30 cellular contexts compared by ENCODE assay signal in genomic region chr9:123368023-123368422, GRCh38. TPM values are rescaled to one million over a fixed set of nuclear protein-coding genes. Genes with fewer than 3 reads are reported as not detected.
DNase-seq lines count a peak whose midpoint lies in the region; ATAC-seq, FAIRE-seq and TF ChIP-seq lines count a peak whose summit lies in the region.
"Had no signal": no experiment of that assay in that cellular context is flagged by ENCODE, and none has a peak within 500 bp of the region (broad histone marks: within the 10 kb centered on the region; RNA-seq: fewer than 3 reads in every experiment).

No MANE protein-coding gene starts in this region.

- ATAC-seq in GM19328 (IDR thresholded peaks at IDR 0.05; ENCODE audit: unreplicated experiment), result no peak
- ATAC-seq: activated T-cell treated with anti-CD3 and anti-CD28 coated beads, Interleukin-2, amount 50 U/mL, for 72 hours; gastroesophageal sphincter; HepG2; psoas muscle; SK-N-SH treated with all-trans-retinoic acid at 6 μM for 48 hours; stimulated activated effector memory CD8-positive, alpha-beta T cell treated with anti-CD3 and anti-CD28 coated beads, Interleukin-12 subunit alpha, Interleukin-12 subunit beta, amount 100 ng/mL, for 72 hours had no signal

- FAIRE-seq in HTR-8/SVneo (lab: Jason Lieb, UNC), result no peak
- no peak for FAIRE-seq in H1 (lab: Jason Lieb, UNC)
- FAIRE-seq: GM19239, HepG2 had no signal

- H4K5ac ChIP-seq in H1 (ENCODE audit: insufficient read length, low read depth, low read length), result no peak overlapping the region

- no peak overlapping the region for H2BK120ac ChIP-seq in H1 (replicated peaks; ENCODE audit: low read depth, low read length)

- peaks cover 0 to 15% (median 14%) of the 10 kb centered on the region in 4 experiments; a peak in 5 of 7 replicates for H3K27me3 ChIP-seq in H1 (replicated peaks in 1 of 4; ENCODE audit: control insufficient read depth in 3 of 4, extremely low read depth in 1 of 4, insufficient read depth in 3 of 4, low read length in 3 of 4)

- TF ChIP-seq CTCF in H1 (IDR thresholded peaks at IDR 0.05; ENCODE audit: control extremely low read depth in 1 of 3, insufficient read depth in 1 of 3, low read depth in 1 of 3, low read length in 3 of 3) (no peak), nephron (IDR thresholded peaks at IDR 0.05; ENCODE audit: unreplicated experiment in 3 of 3) (no peak)

- no peak overlapping the region for H3K27ac ChIP-seq in H1 (ENCODE audit: low read depth, low read length)
- H3K27ac ChIP-seq: adrenal gland, C4-2B, gastroesophageal sphincter, neutrophil, psoas muscle, VCaP had no signal

- no peak for TF ChIP-seq POLR2A in H1 (IDR thresholded peaks at IDR 0.05; ENCODE audit: control extremely low read depth in 1 of 2, low read depth in 2 of 2, low read length in 2 of 2)

- peaks cover 0 to 5% (median 2%) of the 10 kb centered on the region in 4 experiments; a peak in 1 of 8 replicates for H3K36me3 ChIP-seq in H1 (ENCODE audit: control insufficient read depth in 2 of 4, insufficient read depth in 4 of 4, low read length in 3 of 4)
- H3K36me3 ChIP-seq: adrenal gland, gastroesophageal sphincter, neutrophil had no signal

- no peak overlapping the region for H2BK12ac ChIP-seq in H1 (ENCODE audit: low read depth, low read length)

- H2BK15ac ChIP-seq in H1 (ENCODE audit: low read length), result no peak overlapping the region

- H3K23ac ChIP-seq in H1 (ENCODE audit: insufficient read length), result no peak overlapping the region

- no peak overlapping the region for H3K18ac ChIP-seq in H1 (ENCODE audit: extremely low read depth, low read length)

- H3K4me1 Mint-ChIP-seq in nephron, result peaks cover 28% of the 10 kb centered on the region

- H2BK5ac ChIP-seq in H1 (ENCODE audit: low read depth, low read length), result no peak overlapping the region

- no peak for TF ChIP-seq EP300 in H1 (IDR thresholded peaks at IDR 0.05; ENCODE audit: borderline replicate concordance in 1 of 2, low read depth in 2 of 2, low read length in 2 of 2)

- no peaks in the 10 kb centered on the region for H3K23me2 ChIP-seq in H1 (ENCODE audit: low read depth, low read length)

- no peak overlapping the region for H3K14ac ChIP-seq in H1 (ENCODE audit: insufficient read length)

- no peak overlapping the region for H2BK20ac ChIP-seq in H1 (ENCODE audit: low read length)

- H3K4me2 ChIP-seq in H1 (ENCODE audit: insufficient read depth in 1 of 2, low read depth in 2 of 2, low read length in 2 of 2), result no peak overlapping the region
- H3K4me2 ChIP-seq: smooth muscle cell had no signal

- peaks cover 0 to 24% (median 13%) of the 10 kb centered on the region in 4 experiments; a peak in 5 of 7 replicates for H3K4me1 ChIP-seq in H1 (replicated peaks in 1 of 4; ENCODE audit: control insufficient read depth in 3 of 4, insufficient read depth in 4 of 4, low read length in 3 of 4)
- H3K4me1 ChIP-seq: adrenal gland, psoas muscle had no signal

- no peak overlapping the region for H2AK5ac ChIP-seq in H1 (ENCODE audit: low read depth, low read length)

- H3K4me3 Mint-ChIP-seq in nephron, result peak overlapping the region in 1 of 3 experiments; percentile 23
- H3K4me3 Mint-ChIP-seq: activated T-cell treated with anti-CD3 and anti-CD28 coated beads, Interleukin-2, amount 50 U/mL, for 72 hours; stimulated activated effector memory CD8-positive, alpha-beta T cell treated with anti-CD3 and anti-CD28 coated beads, Interleukin-12 subunit alpha, Interleukin-12 subunit beta, amount 100 ng/mL, for 72 hours; T-helper 2 cell treated with Interferon-gamma antibody and Interleukin-4, amounts not matched to agents 5 μg/mL and 100 μg/mL, for 36 hours had no signal

- DNase-seq in A172 (ENCODE audit: low spot score), result peak; percentile 45
- DNase-seq in HTR-8/SVneo (ENCODE audit: insufficient read length, low spot score), result peak; percentile 45
- no peak for DNase-seq in H1 (ENCODE audit: low read depth in 1 of 2, low spot score in 2 of 2)
- no peak for DNase-seq in DMS 273 (lab: John Stamatoyannopoulos, UW; ENCODE audit: unreplicated experiment)
- no peak for DNase-seq in amygdala (lab: John Stamatoyannopoulos, UW)
- no peak for DNase-seq in activated CD4-positive, alpha-beta T cell treated with anti-CD3 and anti-CD28 coated beads, Interleukin-2, amount 50 U/mL, for 4 hours
- DNase-seq: activated CD4-positive, alpha-beta T cell treated with anti-CD3 and anti-CD28 coated beads for 48 hours; activated naive CD4-positive, alpha-beta T cell treated with Interleukin-2 at 50 U/mL for 16 hours; activated T-cell treated with anti-CD3 and anti-CD28 coated beads, Interleukin-2, amount 50 U/mL, for 72 hours; adrenal gland; EL; mammary epithelial cell; NCI-H1105; NCI-H1930; NCI-H2227 treated with DMSO at 0.1 percent for 48 hours; NCI-H82; psoas muscle had no signal

- H3K27me3 Mint-ChIP-seq in nephron (ENCODE audit: low read depth), result peaks cover 13% of the 10 kb centered on the region

- H3K27ac Mint-ChIP-seq in nephron, result peak overlapping the region; percentile 31 to 83 (median 72)
- H3K27ac Mint-ChIP-seq: activated T-cell treated with anti-CD3 and anti-CD28 coated beads, Interleukin-2, amount 50 U/mL, for 72 hours; stimulated activated effector memory CD8-positive, alpha-beta T cell treated with anti-CD3 and anti-CD28 coated beads, Interleukin-12 subunit alpha, Interleukin-12 subunit beta, amount 100 ng/mL, for 72 hours; T-helper 2 cell treated with Interferon-gamma antibody and Interleukin-4, amounts not matched to agents 5 μg/mL and 100 μg/mL, for 36 hours had no signal

- no peaks in the 10 kb centered on the region for H3K9me3 Mint-ChIP-seq in nephron
- H3K9me3 Mint-ChIP-seq: activated T-cell treated with anti-CD3 and anti-CD28 coated beads, Interleukin-2, amount 50 U/mL, for 72 hours; stimulated activated effector memory CD8-positive, alpha-beta T cell treated with anti-CD3 and anti-CD28 coated beads, Interleukin-12 subunit alpha, Interleukin-12 subunit beta, amount 100 ng/mL, for 72 hours; T-helper 2 cell treated with Interferon-gamma antibody and Interleukin-4, amounts not matched to agents 5 μg/mL and 100 μg/mL, for 36 hours had no signal

- H3K36me3 Mint-ChIP-seq in nephron (ENCODE audit: low read depth), result peaks cover 8% of the 10 kb centered on the region
- H3K36me3 Mint-ChIP-seq: stimulated activated effector memory CD8-positive, alpha-beta T cell treated with anti-CD3 and anti-CD28 coated beads, Interleukin-12 subunit alpha, Interleukin-12 subunit beta, amount 100 ng/mL, for 72 hours had no signal

- H3K9me3 ChIP-seq in H1 (ENCODE audit: insufficient read depth in 2 of 2, low read depth in 1 of 2, low read length in 1 of 2), result no peaks in the 10 kb centered on the region
- H3K9me3 ChIP-seq: adrenal gland, gastroesophageal sphincter, neutrophil, psoas muscle had no signal

- H4K8ac ChIP-seq in H1 (ENCODE audit: extremely low read depth, insufficient read depth, low read length), result no peak overlapping the region; the same call in 1 of the 2 replicates

- WGBS in H1 (ENCODE audit: extremely low coverage in 1 of 2, insufficient coverage in 1 of 2, insufficient read length in 1 of 2, insufficient replicate concordance in 2 of 2, low coverage in 1 of 2, low lambda C conversion rate in 2 of 2, missing lambda C conversion rate in 1 of 2), 2 experiments, result 80% methylated on average over 9 of the region's 10 CpGs; no CpG with 5 or more reads in 1 of the 2 experiments

- H3K56ac ChIP-seq in H1 (replicated peaks; ENCODE audit: insufficient read length, low read depth, low read length), result no peak overlapping the region

- CTCF ChIA-PET in H1 (lab: Charles Lee; ENCODE audit: partially characterized antibody), result interaction anchor here (1.2 to 22.0 kb wide), 3 partner anchors 14 to 29 kb away, joined by 3 to 668 read pairs (median 43); partner anchors contain the start of gene CRB2

- TF ChIP-seq RAD21 in H1 (IDR thresholded peaks at IDR 0.05 in 1 of 2, conservative IDR thresholded peaks at IDR 0.05 in 1 of 2; ENCODE audit: low read depth in 2 of 2, low read length in 2 of 2), result no peak

- no peak overlapping the region for H3K4me3 ChIP-seq in H1 (ENCODE audit: extremely low read depth in 1 of 4, insufficient read depth in 2 of 4, low read depth in 3 of 4, low read length in 4 of 4)
- H3K4me3 ChIP-seq: adrenal gland, gastroesophageal sphincter, psoas muscle, smooth muscle cell had no signal

- POLR2A ChIA-PET in H1 (lab: Charles Lee; ENCODE audit: partially characterized antibody), result interaction anchor here (2.1 kb wide), 1 partner anchor 14 kb away, joined by 6 read pairs; no protein-coding TSS in a partner anchor

- H4K91ac ChIP-seq in H1 (replicated peaks; ENCODE audit: insufficient read length, low read length), result no peak overlapping the region

- H2AFZ ChIP-seq in H1 (ENCODE audit: low read length), result no peak overlapping the region

- no peaks in the 10 kb centered on the region for H3K79me1 ChIP-seq in H1 (ENCODE audit: low read depth, low read length)

- no peak overlapping the region for H3K4ac ChIP-seq in H1 (replicated peaks; ENCODE audit: insufficient read length, low read depth, low read length)

- H3K9ac ChIP-seq in H1 (replicated peaks in 1 of 4; ENCODE audit: extremely low read depth in 1 of 4, low read depth in 3 of 4, low read length in 3 of 4), result no peak overlapping the region

- peaks cover 0 to 11% of the 10 kb centered on the region in 2 experiments for H4K20me1 ChIP-seq in H1 (replicated peaks in 1 of 2; ENCODE audit: control insufficient read depth in 1 of 2, insufficient read depth in 2 of 2, low read length in 2 of 2)

- no peaks in the 10 kb centered on the region for H3K79me2 ChIP-seq in H1 (ENCODE audit: control insufficient read depth in 1 of 2, insufficient read depth in 2 of 2, low read length in 2 of 2)

RNA-seq across cellular contexts. Expression of gene CRB2, which starts 12.0 kb away (rescaled TPM):
- total RNA-seq in A172 (2014; rRNA removed; shearing (Covaris generic)), result 0.26 TPM in 2 replicates
- total RNA-seq in H1 (2021; fragmentation: NEBNext Ultra II Directional; extraction: Animal tissue kit (Norgen Biotek cat#: 25700)), result 8.4 and 10.3 TPM in 2 replicates
- polyA plus RNA-seq in H1 (2011; rRNA removed), result 4.0 and 6.9 TPM in 2 replicates
- polyA plus RNA-seq in H1 (2011; cell fraction: cytosol; rRNA removed), result 4.8 TPM
- polyA plus RNA-seq in H1 (2011; cell fraction: nucleus; rRNA removed), result 21.4 TPM
- polyA plus RNA-seq in H1 (2012, experiment 1 of 2), result 5.1 to 11.2 TPM (median 9.5 TPM) in 4 replicates
- 6.3 TPM for polyA plus RNA-seq in H1 (2012, experiment 2 of 2)
- polyA plus RNA-seq in H1 (2013, experiment 1 of 2), result 3.3 TPM
- 3.0 TPM for polyA plus RNA-seq in H1 (2013, experiment 2 of 2)
- polyA minus RNA-seq in H1 (2011; rRNA and poly(A)+ RNA removed), result 8.8 and 10.1 TPM in 2 replicates
- polyA minus RNA-seq in H1 (2011; cell fraction: cytosol; rRNA and poly(A)+ RNA removed), result 17.2 TPM
- 19.0 TPM for polyA minus RNA-seq in H1 (2011; cell fraction: nucleus; rRNA and poly(A)+ RNA removed)
- total RNA-seq: activated T-cell treated with anti-CD3 and anti-CD28 coated beads, Interleukin-2, amount 50 U/mL, for 72 hours; gastroesophageal sphincter had no signal
- polyA plus RNA-seq: AG04450, mammary epithelial cell had no signal

Comparison
In these comparisons a context has a peak if more than half of its experiments do, and no peak if none do; other contexts are left out.
1. DNase-seq: peak in A172 (single experiment) and HTR-8/SVneo (single experiment); none in H1 (0 of 2), DMS 273 (single experiment), amygdala (0 of 56) and activated CD4-positive, alpha-beta T cell treated with anti-CD3 and anti-CD28 coated beads, Interleukin-2, amount 50 U/mL, for 4 hours (0 of 2).